Comparison of ENCODE assay signal across 1 cellular context in the genomic region with DNA sequence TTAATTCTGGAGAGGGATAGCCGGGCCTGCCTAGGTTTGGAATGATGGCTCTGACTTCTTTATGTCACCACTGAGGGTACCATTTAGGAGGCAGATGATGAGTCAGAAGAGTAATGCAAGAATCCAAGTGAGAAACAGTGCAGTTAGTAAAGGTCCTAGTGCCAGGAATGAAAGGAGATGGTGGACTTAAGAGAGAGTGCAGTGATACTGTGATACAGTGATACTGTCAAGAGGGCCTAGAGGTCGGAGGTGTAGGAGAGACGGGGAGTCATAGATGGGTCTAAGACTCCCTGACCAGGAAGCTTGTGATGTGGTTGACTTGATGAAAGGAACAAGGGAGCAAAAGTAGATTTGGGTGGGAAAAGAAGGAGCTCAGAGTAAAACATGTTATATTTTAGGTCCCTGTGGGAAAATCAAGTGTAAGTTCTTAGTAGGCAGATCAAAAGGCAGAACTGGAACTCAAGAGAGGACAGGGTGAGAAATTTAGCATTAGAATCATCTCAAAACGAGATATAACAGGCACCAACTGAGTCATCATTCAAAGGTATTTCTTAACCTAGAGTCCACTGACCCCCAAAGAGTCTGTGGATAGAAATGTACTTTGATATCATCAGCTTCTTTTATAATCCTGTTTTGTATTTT.
TF ChIP-seq lines count a peak whose summit lies in the region.

No MANE protein-coding gene starts in this region.

TF ChIP-seq in GM23338, 12 proteins besides CTCF, POLR2A, EP300 and RAD21 (continued from another document):
- TF ChIP-seq, protein P1, sequence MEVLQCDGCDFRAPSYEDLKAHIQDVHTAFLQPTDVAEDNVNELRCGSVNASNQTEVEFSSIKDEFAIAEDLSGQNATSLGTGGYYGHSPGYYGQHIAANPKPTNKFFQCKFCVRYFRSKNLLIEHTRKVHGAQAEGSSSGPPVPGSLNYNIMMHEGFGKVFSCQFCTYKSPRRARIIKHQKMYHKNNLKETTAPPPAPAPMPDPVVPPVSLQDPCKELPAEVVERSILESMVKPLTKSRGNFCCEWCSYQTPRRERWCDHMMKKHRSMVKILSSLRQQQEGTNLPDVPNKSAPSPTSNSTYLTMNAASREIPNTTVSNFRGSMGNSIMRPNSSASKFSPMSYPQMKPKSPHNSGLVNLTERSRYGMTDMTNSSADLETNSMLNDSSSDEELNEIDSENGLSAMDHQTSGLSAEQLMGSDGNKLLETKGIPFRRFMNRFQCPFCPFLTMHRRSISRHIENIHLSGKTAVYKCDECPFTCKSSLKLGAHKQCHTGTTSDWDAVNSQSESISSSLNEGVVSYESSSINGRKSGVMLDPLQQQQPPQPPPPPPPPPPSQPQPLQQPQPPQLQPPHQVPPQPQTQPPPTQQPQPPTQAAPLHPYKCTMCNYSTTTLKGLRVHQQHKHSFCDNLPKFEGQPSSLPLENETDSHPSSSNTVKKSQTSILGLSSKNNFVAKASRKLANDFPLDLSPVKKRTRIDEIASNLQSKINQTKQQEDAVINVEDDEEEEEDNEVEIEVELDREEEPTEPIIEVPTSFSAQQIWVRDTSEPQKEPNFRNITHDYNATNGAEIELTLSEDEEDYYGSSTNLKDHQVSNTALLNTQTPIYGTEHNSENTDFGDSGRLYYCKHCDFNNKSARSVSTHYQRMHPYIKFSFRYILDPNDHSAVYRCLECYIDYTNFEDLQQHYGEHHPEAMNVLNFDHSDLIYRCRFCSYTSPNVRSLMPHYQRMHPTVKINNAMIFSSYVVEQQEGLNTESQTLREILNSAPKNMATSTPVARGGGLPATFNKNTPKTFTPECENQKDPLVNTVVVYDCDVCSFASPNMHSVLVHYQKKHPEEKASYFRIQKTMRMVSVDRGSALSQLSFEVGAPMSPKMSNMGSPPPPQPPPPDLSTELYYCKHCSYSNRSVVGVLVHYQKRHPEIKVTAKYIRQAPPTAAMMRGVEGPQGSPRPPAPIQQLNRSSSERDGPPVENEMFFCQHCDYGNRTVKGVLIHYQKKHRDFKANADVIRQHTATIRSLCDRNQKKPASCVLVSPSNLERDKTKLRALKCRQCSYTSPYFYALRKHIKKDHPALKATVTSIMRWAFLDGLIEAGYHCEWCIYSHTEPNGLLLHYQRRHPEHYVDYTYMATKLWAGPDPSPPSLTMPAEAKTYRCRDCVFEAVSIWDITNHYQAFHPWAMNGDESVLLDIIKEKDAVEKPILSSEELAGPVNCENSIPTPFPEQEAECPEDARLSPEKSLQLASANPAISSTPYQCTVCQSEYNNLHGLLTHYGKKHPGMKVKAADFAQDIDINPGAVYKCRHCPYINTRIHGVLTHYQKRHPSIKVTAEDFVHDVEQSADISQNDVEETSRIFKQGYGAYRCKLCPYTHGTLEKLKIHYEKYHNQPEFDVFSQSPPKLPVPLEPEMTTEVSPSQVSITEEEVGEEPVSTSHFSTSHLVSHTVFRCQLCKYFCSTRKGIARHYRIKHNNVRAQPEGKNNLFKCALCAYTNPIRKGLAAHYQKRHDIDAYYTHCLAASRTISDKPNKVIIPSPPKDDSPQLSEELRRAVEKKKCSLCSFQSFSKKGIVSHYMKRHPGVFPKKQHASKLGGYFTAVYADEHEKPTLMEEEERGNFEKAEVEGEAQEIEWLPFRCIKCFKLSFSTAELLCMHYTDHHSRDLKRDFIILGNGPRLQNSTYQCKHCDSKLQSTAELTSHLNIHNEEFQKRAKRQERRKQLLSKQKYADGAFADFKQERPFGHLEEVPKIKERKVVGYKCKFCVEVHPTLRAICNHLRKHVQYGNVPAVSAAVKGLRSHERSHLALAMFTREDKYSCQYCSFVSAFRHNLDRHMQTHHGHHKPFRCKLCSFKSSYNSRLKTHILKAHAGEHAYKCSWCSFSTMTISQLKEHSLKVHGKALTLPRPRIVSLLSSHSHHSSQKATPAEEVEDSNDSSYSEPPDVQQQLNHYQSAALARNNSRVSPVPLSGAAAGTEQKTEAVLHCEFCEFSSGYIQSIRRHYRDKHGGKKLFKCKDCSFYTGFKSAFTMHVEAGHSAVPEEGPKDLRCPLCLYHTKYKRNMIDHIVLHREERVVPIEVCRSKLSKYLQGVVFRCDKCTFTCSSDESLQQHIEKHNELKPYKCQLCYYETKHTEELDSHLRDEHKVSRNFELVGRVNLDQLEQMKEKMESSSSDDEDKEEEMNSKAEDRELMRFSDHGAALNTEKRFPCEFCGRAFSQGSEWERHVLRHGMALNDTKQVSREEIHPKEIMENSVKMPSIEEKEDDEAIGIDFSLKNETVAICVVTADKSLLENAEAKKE (CRISPR knock-in tag; IDR thresholded peaks at IDR 0.05): no peak
- TF ChIP-seq POLR2AphosphoS5 (IDR thresholded peaks at IDR 0.05; ENCODE audit: low read depth) (no peak), JUNB (IDR thresholded peaks at IDR 0.05; ENCODE audit: unreplicated experiment) (no peak), NANOG (IDR thresholded peaks at IDR 0.05; ENCODE audit: borderline replicate concordance) (no peak), ZNF114 (CRISPR knock-in tag; IDR thresholded peaks at IDR 0.05) (no peak), EZH2phosphoT487 (IDR thresholded peaks at IDR 0.05; ENCODE audit: unreplicated experiment) (no peak), ZNF331 (CRISPR knock-in tag; IDR thresholded peaks at IDR 0.05; ENCODE audit: low read depth) (no peak), STAT1 (IDR thresholded peaks at IDR 0.05; ENCODE audit: unreplicated experiment) (no peak), EZH2 (IDR thresholded peaks at IDR 0.05; ENCODE audit: low read depth, unreplicated experiment) (no peak)
- TF ChIP-seq, protein P2, sequence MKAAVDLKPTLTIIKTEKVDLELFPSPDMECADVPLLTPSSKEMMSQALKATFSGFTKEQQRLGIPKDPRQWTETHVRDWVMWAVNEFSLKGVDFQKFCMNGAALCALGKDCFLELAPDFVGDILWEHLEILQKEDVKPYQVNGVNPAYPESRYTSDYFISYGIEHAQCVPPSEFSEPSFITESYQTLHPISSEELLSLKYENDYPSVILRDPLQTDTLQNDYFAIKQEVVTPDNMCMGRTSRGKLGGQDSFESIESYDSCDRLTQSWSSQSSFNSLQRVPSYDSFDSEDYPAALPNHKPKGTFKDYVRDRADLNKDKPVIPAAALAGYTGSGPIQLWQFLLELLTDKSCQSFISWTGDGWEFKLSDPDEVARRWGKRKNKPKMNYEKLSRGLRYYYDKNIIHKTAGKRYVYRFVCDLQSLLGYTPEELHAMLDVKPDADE (IDR thresholded peaks at IDR 0.05): no peak
- TF ChIP-seq, protein P3, sequence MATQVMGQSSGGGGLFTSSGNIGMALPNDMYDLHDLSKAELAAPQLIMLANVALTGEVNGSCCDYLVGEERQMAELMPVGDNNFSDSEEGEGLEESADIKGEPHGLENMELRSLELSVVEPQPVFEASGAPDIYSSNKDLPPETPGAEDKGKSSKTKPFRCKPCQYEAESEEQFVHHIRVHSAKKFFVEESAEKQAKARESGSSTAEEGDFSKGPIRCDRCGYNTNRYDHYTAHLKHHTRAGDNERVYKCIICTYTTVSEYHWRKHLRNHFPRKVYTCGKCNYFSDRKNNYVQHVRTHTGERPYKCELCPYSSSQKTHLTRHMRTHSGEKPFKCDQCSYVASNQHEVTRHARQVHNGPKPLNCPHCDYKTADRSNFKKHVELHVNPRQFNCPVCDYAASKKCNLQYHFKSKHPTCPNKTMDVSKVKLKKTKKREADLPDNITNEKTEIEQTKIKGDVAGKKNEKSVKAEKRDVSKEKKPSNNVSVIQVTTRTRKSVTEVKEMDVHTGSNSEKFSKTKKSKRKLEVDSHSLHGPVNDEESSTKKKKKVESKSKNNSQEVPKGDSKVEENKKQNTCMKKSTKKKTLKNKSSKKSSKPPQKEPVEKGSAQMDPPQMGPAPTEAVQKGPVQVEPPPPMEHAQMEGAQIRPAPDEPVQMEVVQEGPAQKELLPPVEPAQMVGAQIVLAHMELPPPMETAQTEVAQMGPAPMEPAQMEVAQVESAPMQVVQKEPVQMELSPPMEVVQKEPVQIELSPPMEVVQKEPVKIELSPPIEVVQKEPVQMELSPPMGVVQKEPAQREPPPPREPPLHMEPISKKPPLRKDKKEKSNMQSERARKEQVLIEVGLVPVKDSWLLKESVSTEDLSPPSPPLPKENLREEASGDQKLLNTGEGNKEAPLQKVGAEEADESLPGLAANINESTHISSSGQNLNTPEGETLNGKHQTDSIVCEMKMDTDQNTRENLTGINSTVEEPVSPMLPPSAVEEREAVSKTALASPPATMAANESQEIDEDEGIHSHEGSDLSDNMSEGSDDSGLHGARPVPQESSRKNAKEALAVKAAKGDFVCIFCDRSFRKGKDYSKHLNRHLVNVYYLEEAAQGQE (IDR thresholded peaks at IDR 0.05; ENCODE audit: unreplicated experiment): no peak
